In the genomic region with DNA sequence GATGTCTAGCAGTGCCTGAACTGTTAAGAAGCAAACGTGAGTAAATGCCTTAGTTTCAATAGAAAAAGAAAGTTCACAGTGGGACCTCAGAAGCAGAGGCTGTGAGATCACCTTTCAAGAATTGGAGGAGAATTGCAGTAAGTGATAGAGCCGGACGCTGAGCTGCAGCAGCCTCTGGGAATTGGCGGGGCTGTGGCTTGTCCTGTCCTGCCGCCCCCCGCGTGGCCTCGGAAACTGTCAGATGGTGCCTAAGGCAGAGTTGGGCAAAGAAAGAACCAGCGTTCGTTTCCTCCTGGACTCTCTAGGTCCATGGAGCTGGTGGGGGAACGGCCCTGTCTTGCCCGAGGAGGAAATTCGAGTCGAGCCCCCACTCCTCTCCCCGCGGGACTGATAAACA, we compare ENCODE assay signal across 1 cellular context.
TF ChIP-seq lines count a peak whose summit lies in the region.

No MANE protein-coding gene starts in this region.

TF ChIP-seq in K562, 482 proteins besides CTCF, POLR2A, EP300 and RAD21 (continued from another document):
- TF ChIP-seq E2F6 (IDR thresholded peaks at IDR 0.05; ENCODE audit: borderline replicate concordance in 1 of 2, extremely low read depth in 1 of 2, insufficient read depth in 1 of 2, insufficient read length in 1 of 2, low read depth in 1 of 2, low read length in 1 of 2, poor library complexity in 1 of 2, severe bottlenecking in 1 of 2), result peak in 1 of 2 experiments; percentile 58
